ENCODE assay signal across 1 cellular context in genomic region chr17:49997773-49998703, GRCh38.
TF ChIP-seq lines count a peak whose summit lies in the region.

No MANE protein-coding gene starts in this region.

TF ChIP-seq in HepG2, 621 proteins besides CTCF, POLR2A, EP300 and RAD21 (continued from another document and continues in another):
- TF ChIP-seq ZNF275 (CRISPR knock-in tag; IDR thresholded peaks at IDR 0.05; ENCODE audit: borderline replicate concordance), result 0 out of 2 replicates have a peak, but pooled peaks have one; percentile 16
- TF ChIP-seq SMARCC2 (IDR thresholded peaks at IDR 0.05), result no peak
- TF ChIP-seq, protein P1, sequence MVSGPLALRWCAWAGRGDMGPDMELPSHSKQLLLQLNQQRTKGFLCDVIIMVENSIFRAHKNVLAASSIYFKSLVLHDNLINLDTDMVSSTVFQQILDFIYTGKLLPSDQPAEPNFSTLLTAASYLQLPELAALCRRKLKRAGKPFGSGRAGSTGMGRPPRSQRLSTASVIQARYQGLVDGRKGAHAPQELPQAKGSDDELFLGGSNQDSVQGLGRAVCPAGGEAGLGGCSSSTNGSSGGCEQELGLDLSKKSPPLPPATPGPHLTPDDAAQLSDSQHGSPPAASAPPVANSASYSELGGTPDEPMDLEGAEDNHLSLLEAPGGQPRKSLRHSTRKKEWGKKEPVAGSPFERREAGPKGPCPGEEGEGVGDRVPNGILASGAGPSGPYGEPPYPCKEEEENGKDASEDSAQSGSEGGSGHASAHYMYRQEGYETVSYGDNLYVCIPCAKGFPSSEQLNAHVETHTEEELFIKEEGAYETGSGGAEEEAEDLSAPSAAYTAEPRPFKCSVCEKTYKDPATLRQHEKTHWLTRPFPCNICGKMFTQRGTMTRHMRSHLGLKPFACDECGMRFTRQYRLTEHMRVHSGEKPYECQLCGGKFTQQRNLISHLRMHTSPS (CRISPR knock-in tag; IDR thresholded peaks at IDR 0.05; ENCODE audit: low read depth), result peak; percentile 73; the same call in 1 of the 2 replicates
- no peak for TF ChIP-seq SIN3A (IDR thresholded peaks at IDR 0.05; ENCODE audit: borderline replicate concordance, low read depth, low read length)
- peak; percentile 70; the same call in 1 of the 2 replicates for TF ChIP-seq REPIN1 (CRISPR knock-in tag; IDR thresholded peaks at IDR 0.05; ENCODE audit: borderline replicate concordance, low read depth)
- no peak for TF ChIP-seq MBD4 (IDR thresholded peaks at IDR 0.05; ENCODE audit: borderline replicate concordance, low read length)
- 0 out of 2 replicates have a peak, but pooled peaks have one; percentile 35 for TF ChIP-seq ZNF704 (CRISPR knock-in tag; IDR thresholded peaks at IDR 0.05; ENCODE audit: borderline replicate concordance)
- no peak for TF ChIP-seq RCOR2 (CRISPR knock-in tag; IDR thresholded peaks at IDR 0.05)
- TF ChIP-seq MIER3 (CRISPR knock-in tag; IDR thresholded peaks at IDR 0.05; ENCODE audit: borderline replicate concordance), result peak; percentile 25; the same call in 1 of the 2 replicates
- TF ChIP-seq, protein P2, sequence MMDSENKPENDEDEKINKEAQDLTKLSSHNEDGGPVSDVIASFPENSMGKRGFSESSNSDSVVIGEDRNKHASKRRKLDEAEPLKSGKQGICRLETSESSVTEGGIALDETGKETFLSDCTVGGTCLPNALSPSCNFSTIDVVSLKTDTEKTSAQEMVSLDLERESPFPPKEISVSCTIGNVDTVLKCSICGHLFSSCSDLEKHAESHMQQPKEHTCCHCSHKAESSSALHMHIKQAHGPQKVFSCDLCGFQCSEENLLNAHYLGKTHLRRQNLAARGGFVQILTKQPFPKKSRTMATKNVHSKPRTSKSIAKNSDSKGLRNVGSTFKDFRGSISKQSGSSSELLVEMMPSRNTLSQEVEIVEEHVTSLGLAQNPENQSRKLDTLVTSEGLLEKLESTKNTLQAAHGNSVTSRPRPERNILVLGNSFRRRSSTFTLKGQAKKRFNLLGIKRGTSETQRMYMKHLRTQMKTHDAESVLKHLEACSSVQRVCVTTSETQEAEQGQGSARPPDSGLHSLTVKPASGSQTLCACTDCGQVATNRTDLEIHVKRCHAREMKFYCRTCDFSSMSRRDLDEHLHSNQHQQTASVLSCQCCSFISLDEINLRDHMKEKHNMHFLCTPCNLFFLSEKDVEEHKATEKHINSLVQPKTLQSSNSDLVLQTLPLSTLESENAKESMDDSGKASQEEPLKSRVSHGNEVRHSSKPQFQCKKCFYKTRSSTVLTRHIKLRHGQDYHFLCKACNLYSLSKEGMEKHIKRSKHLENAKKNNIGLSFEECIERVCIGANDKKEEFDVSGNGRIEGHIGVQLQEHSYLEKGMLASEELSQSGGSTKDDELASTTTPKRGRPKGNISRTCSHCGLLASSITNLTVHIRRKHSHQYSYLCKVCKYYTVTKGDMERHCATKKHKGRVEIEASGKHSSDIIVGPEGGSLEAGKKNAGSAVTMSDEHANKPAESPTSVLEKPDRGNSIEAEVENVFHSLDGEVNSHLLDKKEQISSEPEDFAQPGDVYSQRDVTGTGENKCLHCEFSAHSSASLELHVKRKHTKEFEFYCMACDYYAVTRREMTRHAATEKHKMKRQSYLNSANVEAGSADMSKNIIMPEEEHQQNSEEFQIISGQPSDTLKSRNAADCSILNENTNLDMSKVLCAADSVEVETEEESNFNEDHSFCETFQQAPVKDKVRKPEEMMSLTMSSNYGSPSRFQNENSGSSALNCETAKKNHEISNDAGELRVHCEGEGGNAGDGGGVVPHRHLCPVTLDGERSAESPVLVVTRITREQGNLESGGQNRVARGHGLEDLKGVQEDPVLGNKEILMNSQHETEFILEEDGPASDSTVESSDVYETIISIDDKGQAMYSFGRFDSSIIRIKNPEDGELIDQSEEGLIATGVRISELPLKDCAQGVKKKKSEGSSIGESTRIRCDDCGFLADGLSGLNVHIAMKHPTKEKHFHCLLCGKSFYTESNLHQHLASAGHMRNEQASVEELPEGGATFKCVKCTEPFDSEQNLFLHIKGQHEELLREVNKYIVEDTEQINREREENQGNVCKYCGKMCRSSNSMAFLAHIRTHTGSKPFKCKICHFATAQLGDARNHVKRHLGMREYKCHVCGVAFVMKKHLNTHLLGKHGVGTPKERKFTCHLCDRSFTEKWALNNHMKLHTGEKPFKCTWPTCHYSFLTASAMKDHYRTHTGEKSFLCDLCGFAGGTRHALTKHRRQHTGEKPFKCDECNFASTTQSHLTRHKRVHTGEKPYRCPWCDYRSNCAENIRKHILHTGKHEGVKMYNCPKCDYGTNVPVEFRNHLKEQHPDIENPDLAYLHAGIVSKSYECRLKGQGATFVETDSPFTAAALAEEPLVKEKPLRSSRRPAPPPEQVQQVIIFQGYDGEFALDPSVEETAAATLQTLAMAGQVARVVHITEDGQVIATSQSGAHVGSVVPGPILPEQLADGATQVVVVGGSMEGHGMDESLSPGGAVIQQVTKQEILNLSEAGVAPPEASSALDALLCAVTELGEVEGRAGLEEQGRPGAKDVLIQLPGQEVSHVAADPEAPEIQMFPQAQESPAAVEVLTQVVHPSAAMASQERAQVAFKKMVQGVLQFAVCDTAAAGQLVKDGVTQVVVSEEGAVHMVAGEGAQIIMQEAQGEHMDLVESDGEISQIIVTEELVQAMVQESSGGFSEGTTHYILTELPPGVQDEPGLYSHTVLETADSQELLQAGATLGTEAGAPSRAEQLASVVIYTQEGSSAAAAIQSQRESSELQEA (CRISPR knock-in tag; IDR thresholded peaks at IDR 0.05; ENCODE audit: not compliant biosample characterization), result peak; percentile 78
- TF ChIP-seq MED1 (CRISPR knock-in tag; IDR thresholded peaks at IDR 0.05), result no peak
- no peak for TF ChIP-seq TBP (CRISPR knock-in tag; IDR thresholded peaks at IDR 0.05)
- TF ChIP-seq KLF6 (CRISPR knock-in tag; IDR thresholded peaks at IDR 0.05), result 0 out of 2 replicates have a peak, but pooled peaks have one; percentile 37
- no peak for TF ChIP-seq GZF1 (CRISPR knock-in tag; IDR thresholded peaks at IDR 0.05)
- TF ChIP-seq ELF4 (CRISPR knock-in tag; IDR thresholded peaks at IDR 0.05; ENCODE audit: borderline replicate concordance), result peak; percentile 90; the same call in 1 of the 2 replicates
- TF ChIP-seq ZGPAT (CRISPR knock-in tag; IDR thresholded peaks at IDR 0.05), result peak; percentile 50; the same call in 1 of the 2 replicates
- TF ChIP-seq ZNF775 (CRISPR knock-in tag; IDR thresholded peaks at IDR 0.05; ENCODE audit: borderline replicate concordance), result no peak
- 0 out of 2 replicates have a peak, but pooled peaks have one; percentile 39 for TF ChIP-seq EEA1 (CRISPR knock-in tag; IDR thresholded peaks at IDR 0.05; ENCODE audit: borderline replicate concordance)
- peak; percentile 47; the same call in 1 of the 2 replicates for TF ChIP-seq ZNF567 (CRISPR knock-in tag; IDR thresholded peaks at IDR 0.05; ENCODE audit: borderline replicate concordance)
- no peak for TF ChIP-seq RBM39 (IDR thresholded peaks at IDR 0.05; ENCODE audit: low read depth, low read length, poor library complexity, severe bottlenecking)
- TF ChIP-seq ZSCAN9 (CRISPR knock-in tag; IDR thresholded peaks at IDR 0.05; ENCODE audit: borderline replicate concordance), result peak; percentile 43; the same call in 1 of the 2 replicates
- TF ChIP-seq ZFX (CRISPR knock-in tag; IDR thresholded peaks at IDR 0.05; ENCODE audit: low read depth), result peak; percentile 37; the same call in 1 of the 2 replicates
- TF ChIP-seq SMYD3 (CRISPR knock-in tag; IDR thresholded peaks at IDR 0.05), result no peak
- TF ChIP-seq STAG1 (CRISPR knock-in tag; IDR thresholded peaks at IDR 0.05), result peak; percentile 99
- no peak for TF ChIP-seq ZNF24 (IDR thresholded peaks at IDR 0.05)
- TF ChIP-seq ZNF296 (CRISPR knock-in tag; conservative IDR thresholded peaks at IDR 0.05), result 0 out of 2 replicates have a peak, but pooled peaks have one; percentile 26
- 0 out of 2 replicates have a peak, but pooled peaks have one; percentile 22 for TF ChIP-seq MIXL1 (CRISPR knock-in tag; IDR thresholded peaks at IDR 0.05)
- no peak for TF ChIP-seq ZNF598 (CRISPR knock-in tag; IDR thresholded peaks at IDR 0.05; ENCODE audit: borderline replicate concordance)
- peak; percentile 60; the same call in 1 of the 2 replicates for TF ChIP-seq HOXA5 (CRISPR knock-in tag; IDR thresholded peaks at IDR 0.05)
- peak; percentile 24; the same call in 1 of the 2 replicates for TF ChIP-seq RARA (CRISPR knock-in tag; IDR thresholded peaks at IDR 0.05)
- no peak for TF ChIP-seq ZNF460 (CRISPR knock-in tag; IDR thresholded peaks at IDR 0.05; ENCODE audit: borderline replicate concordance)
- TF ChIP-seq NR2F2 (IDR thresholded peaks at IDR 0.05; ENCODE audit: borderline replicate concordance, low read depth), result 0 out of 2 replicates have a peak, but pooled peaks have one; percentile 19
- TF ChIP-seq ZNF484 (CRISPR knock-in tag; IDR thresholded peaks at IDR 0.05; ENCODE audit: borderline replicate concordance, low read depth), result no peak
- TF ChIP-seq MAZ (IDR thresholded peaks at IDR 0.05; ENCODE audit: borderline replicate concordance, low read depth, low read length), result no peak
- 0 out of 2 replicates have a peak, but pooled peaks have one; percentile 38 for TF ChIP-seq MAZ (CRISPR knock-in tag; IDR thresholded peaks at IDR 0.05; ENCODE audit: low read depth)
- no peak for TF ChIP-seq ZFP36L2 (CRISPR knock-in tag; IDR thresholded peaks at IDR 0.05)
- TF ChIP-seq, protein P3, sequence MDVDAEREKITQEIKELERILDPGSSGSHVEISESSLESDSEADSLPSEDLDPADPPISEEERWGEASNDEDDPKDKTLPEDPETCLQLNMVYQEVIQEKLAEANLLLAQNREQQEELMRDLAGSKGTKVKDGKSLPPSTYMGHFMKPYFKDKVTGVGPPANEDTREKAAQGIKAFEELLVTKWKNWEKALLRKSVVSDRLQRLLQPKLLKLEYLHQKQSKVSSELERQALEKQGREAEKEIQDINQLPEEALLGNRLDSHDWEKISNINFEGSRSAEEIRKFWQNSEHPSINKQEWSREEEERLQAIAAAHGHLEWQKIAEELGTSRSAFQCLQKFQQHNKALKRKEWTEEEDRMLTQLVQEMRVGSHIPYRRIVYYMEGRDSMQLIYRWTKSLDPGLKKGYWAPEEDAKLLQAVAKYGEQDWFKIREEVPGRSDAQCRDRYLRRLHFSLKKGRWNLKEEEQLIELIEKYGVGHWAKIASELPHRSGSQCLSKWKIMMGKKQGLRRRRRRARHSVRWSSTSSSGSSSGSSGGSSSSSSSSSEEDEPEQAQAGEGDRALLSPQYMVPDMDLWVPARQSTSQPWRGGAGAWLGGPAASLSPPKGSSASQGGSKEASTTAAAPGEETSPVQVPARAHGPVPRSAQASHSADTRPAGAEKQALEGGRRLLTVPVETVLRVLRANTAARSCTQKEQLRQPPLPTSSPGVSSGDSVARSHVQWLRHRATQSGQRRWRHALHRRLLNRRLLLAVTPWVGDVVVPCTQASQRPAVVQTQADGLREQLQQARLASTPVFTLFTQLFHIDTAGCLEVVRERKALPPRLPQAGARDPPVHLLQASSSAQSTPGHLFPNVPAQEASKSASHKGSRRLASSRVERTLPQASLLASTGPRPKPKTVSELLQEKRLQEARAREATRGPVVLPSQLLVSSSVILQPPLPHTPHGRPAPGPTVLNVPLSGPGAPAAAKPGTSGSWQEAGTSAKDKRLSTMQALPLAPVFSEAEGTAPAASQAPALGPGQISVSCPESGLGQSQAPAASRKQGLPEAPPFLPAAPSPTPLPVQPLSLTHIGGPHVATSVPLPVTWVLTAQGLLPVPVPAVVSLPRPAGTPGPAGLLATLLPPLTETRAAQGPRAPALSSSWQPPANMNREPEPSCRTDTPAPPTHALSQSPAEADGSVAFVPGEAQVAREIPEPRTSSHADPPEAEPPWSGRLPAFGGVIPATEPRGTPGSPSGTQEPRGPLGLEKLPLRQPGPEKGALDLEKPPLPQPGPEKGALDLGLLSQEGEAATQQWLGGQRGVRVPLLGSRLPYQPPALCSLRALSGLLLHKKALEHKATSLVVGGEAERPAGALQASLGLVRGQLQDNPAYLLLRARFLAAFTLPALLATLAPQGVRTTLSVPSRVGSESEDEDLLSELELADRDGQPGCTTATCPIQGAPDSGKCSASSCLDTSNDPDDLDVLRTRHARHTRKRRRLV (CRISPR knock-in tag; IDR thresholded peaks at IDR 0.05), result no peak
- TF ChIP-seq, protein P4, sequence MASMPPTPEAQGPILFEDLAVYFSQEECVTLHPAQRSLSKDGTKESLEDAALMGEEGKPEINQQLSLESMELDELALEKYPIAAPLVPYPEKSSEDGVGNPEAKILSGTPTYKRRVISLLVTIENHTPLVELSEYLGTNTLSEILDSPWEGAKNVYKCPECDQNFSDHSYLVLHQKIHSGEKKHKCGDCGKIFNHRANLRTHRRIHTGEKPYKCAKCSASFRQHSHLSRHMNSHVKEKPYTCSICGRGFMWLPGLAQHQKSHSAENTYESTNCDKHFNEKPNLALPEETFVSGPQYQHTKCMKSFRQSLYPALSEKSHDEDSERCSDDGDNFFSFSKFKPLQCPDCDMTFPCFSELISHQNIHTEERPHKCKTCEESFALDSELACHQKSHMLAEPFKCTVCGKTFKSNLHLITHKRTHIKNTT (CRISPR knock-in tag; IDR thresholded peaks at IDR 0.05), result no peak
- no peak for TF ChIP-seq HNRNPH1 (optimal IDR thresholded peaks at IDR 0.05; ENCODE audit: low read depth, low read length)
- TF ChIP-seq JDP2 (CRISPR knock-in tag; IDR thresholded peaks at IDR 0.05; ENCODE audit: borderline replicate concordance), result no peak
- peak; percentile 74; the same call in 1 of the 2 replicates for TF ChIP-seq ZNF124 (CRISPR knock-in tag; IDR thresholded peaks at IDR 0.05)
- peak; percentile 90 for TF ChIP-seq ZNF556 (CRISPR knock-in tag; IDR thresholded peaks at IDR 0.05; ENCODE audit: borderline replicate concordance)
